In genomic region chr1:233543338-233544255, GRCh38 we compare ENCODE assay signal across 9 cellular contexts.
A peak's percentile ranks its signal among the peaks of the same experiment; 100 is the strongest.
DNase-seq lines count a peak whose midpoint lies in the region; ATAC-seq lines count a peak whose summit lies in the region.
"Had no signal": no experiment of that assay in that cellular context is flagged by ENCODE, and none has a peak within 500 bp of the region (broad histone marks: within the 10 kb centered on the region; RNA-seq: fewer than 3 reads in every experiment).

No MANE protein-coding gene starts in this region.

- H3K27me3 ChIP-seq in effector memory CD4-positive, alpha-beta T cell (replicated peaks; ENCODE audit: control insufficient read depth, insufficient read depth, low read length, poor library complexity, severe bottlenecking), result no peaks in the 10 kb centered on the region

- no peak overlapping the region for H3K27ac ChIP-seq in effector memory CD4-positive, alpha-beta T cell (ENCODE audit: insufficient read depth, low read length, poor library complexity, severe bottlenecking)

- no peaks in the 10 kb centered on the region for H3K4me1 ChIP-seq in effector memory CD4-positive, alpha-beta T cell (ENCODE audit: control insufficient read depth, insufficient read depth, low read length, poor library complexity, severe bottlenecking)

- no peaks in the 10 kb centered on the region for H3K36me3 ChIP-seq in effector memory CD4-positive, alpha-beta T cell (ENCODE audit: control insufficient read depth, insufficient read depth, low read length)

- no peaks in the 10 kb centered on the region for H3K9me3 ChIP-seq in effector memory CD4-positive, alpha-beta T cell (ENCODE audit: control insufficient read depth, low read length)

- DNase-seq in CD1c-positive myeloid dendritic cell (ENCODE audit: extremely low spot score), result peak; percentile 6
- peak; percentile 12 for DNase-seq in LHCN-M2 (ENCODE audit: low read depth)
- peak; percentile 33 for DNase-seq in cerebellar cortex (ENCODE audit: low spot score)
- DNase-seq in mucosa of gallbladder (ENCODE audit: low spot score), result peak; percentile 56
- DNase-seq in effector memory CD4-positive, alpha-beta T cell, result no peak
- no peak for DNase-seq in activated T-cell treated with anti-CD3 and anti-CD28 coated beads, Interleukin-2, amount 50 U/mL, for 48 hours
- DNase-seq in NOMO-1 treated with dmso at 0.1 percent for 144 hours (lab: John Stamatoyannopoulos, UW; ENCODE audit: unreplicated experiment), result no peak
- DNase-seq: naive thymus-derived CD8-positive, alpha-beta T cell had no signal

- H3K4me3 ChIP-seq in effector memory CD4-positive, alpha-beta T cell (ENCODE audit: insufficient read depth, low read depth, low read length, poor library complexity, severe bottlenecking), result no peak overlapping the region

- ATAC-seq in GM21529 (IDR thresholded peaks at IDR 0.05; ENCODE audit: unreplicated experiment), result no peak
- ATAC-seq: naive thymus-derived CD8-positive, alpha-beta T cell had no signal

Comparison
In these comparisons a context has a peak if more than half of its experiments do, and no peak if none do; other contexts are left out.
1. DNase-seq: peak in CD1c-positive myeloid dendritic cell (single experiment), LHCN-M2 (single experiment), cerebellar cortex (single experiment) and mucosa of gallbladder (single experiment); none in effector memory CD4-positive, alpha-beta T cell (0 of 3), activated T-cell treated with anti-CD3 and anti-CD28 coated beads, Interleukin-2, amount 50 U/mL, for 48 hours (0 of 2) and NOMO-1 treated with dmso at 0.1 percent for 144 hours (single experiment).